ENCODE assay signal across 18 cellular contexts in the genomic region with DNA sequence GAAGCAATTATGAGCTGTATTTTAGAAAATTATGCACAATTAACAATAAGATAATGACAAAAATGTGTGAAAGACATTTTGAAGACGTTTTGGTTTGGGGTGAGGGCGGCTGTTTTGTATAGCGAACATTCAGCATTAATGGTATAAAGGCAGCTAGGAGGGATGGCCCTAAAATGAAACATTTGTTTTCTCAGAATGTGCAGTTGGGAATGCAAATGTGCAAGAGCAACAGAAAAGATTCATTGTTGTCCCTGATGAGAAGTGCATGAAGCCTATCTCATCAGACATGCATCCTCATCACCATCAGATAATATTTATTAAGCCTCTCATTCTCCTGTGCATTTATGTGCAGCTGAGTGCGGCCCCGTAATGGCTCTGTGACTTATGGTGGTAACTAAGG.
A peak's percentile ranks its signal among the peaks of the same experiment; 100 is the strongest.
DNase-seq lines count a peak whose midpoint lies in the region; ATAC-seq and TF ChIP-seq lines count a peak whose summit lies in the region.
"Had no signal": no experiment of that assay in that cellular context is flagged by ENCODE, and none has a peak within 500 bp of the region (broad histone marks: within the 10 kb centered on the region; RNA-seq: fewer than 3 reads in every experiment).

No MANE protein-coding gene starts in this region.

- peaks cover 72% of the 10 kb centered on the region for H3K4me1 Mint-ChIP-seq in nephron
- peaks cover 17 to 18% of the 10 kb centered on the region in 2 experiments for H3K4me1 Mint-ChIP-seq in H9
- H3K4me1 Mint-ChIP-seq: IgD-negative memory B cell had no signal

- H3K27ac ChIP-seq in H9 (ENCODE audit: insufficient read length, low read depth, low read length) = no peak overlapping the region
- H3K27ac ChIP-seq: C4-2B had no signal

- H3K27ac Mint-ChIP-seq in nephron = peak overlapping the region in 2 of 3 experiments; percentile 5
- no peak overlapping the region for H3K27ac Mint-ChIP-seq in H9
- H3K27ac Mint-ChIP-seq: CD4-positive, alpha-beta T cell; IgD-negative memory B cell had no signal

- no peak overlapping the region for H2BK120ac ChIP-seq in H9 (ENCODE audit: low read depth, low read length, poor library complexity, severe bottlenecking)

- H3K18ac ChIP-seq in H9 (ENCODE audit: insufficient read length, low read depth, low read length) = no peak overlapping the region

- no peak for ATAC-seq in GM19324 (IDR thresholded peaks at IDR 0.05; ENCODE audit: low FRiP score, unreplicated experiment)
- ATAC-seq: GM12878, HepG2 had no signal

- 0 out of 2 replicates have a peak, but pooled peaks cover 2% of the 10 kb centered on the region for H3K4me1 ChIP-seq in H9 (ENCODE audit: insufficient read depth, low read length)
- H3K4me1 ChIP-seq: HAP-1 had no signal

- H2AK5ac ChIP-seq in H9 (ENCODE audit: insufficient read length, low read length) = no peak overlapping the region

- TF ChIP-seq CTCF in nephron (IDR thresholded peaks at IDR 0.05; ENCODE audit: unreplicated experiment in 3 of 3) (no peak), H9 (conservative IDR thresholded peaks at IDR 0.05) (no peak)

- H3K9ac ChIP-seq in H9 (ENCODE audit: extremely low read depth, insufficient read length, low read length) = no peak overlapping the region

- DNase-seq in NCI-H526 treated with DMSO at 0.1 percent for 48 hours (lab: John Stamatoyannopoulos, UW) (peak; percentile 59), pons (ENCODE audit: low spot score) (peak; percentile 82), DMS 273 treated with DMSO at 0.1 percent for 48 hours (lab: John Stamatoyannopoulos, UW) (no peak), H9 (no peak), NCI-H2196 (lab: John Stamatoyannopoulos, UW; ENCODE audit: unreplicated experiment) (no peak)
- DNase-seq: ACHN; Calu3; CD4-positive, alpha-beta T cell; DMS53; DND-41; EL had no signal

- H2BK12ac ChIP-seq in H9 (ENCODE audit: insufficient read length, low read depth, low read length) = no peak overlapping the region

- H3K23ac ChIP-seq in H9 (ENCODE audit: insufficient read length, low read depth, low read length) = no peak overlapping the region

- H4K5ac ChIP-seq in H9 (ENCODE audit: insufficient read length, low read depth, low read length) = no peak overlapping the region

- H3K56ac ChIP-seq in H9 (ENCODE audit: insufficient read length, low read depth, low read length) = no peak overlapping the region

- H3T11ph ChIP-seq in H9 (ENCODE audit: low read length) = no peak overlapping the region

- no peaks in the 10 kb centered on the region for H3K79me1 ChIP-seq in H9 (ENCODE audit: insufficient read depth, low read depth, low read length, poor library complexity, severe bottlenecking)

- H2BK20ac ChIP-seq in H9 (ENCODE audit: low read depth, low read length, poor library complexity, severe bottlenecking) = no peak overlapping the region

- H4K20me1 ChIP-seq in H9 (ENCODE audit: control insufficient read depth, insufficient read depth, insufficient read length) = no peaks in the 10 kb centered on the region

- no peak overlapping the region for H3K14ac ChIP-seq in H9 (ENCODE audit: insufficient read depth, low read length)

- H3K9me3 ChIP-seq in H9 (ENCODE audit: control insufficient read depth, low read depth, low read length) = no peaks in the 10 kb centered on the region
- H3K9me3 ChIP-seq: HAP-1 had no signal

- H4K8ac ChIP-seq in H9 (replicated peaks; ENCODE audit: insufficient read length, low read depth, low read length) = no peak overlapping the region

- H2BK5ac ChIP-seq in H9 (ENCODE audit: insufficient read length, low read length) = no peak overlapping the region

- no peaks in the 10 kb centered on the region for H3K79me2 ChIP-seq in H9 (ENCODE audit: insufficient read depth, low read length)

- H4K91ac ChIP-seq in H9 (ENCODE audit: insufficient read length, low read depth, low read length) = no peak overlapping the region

- no peaks in the 10 kb centered on the region for H3K23me2 ChIP-seq in H9 (ENCODE audit: insufficient read length, low read depth, low read length, poor library complexity, severe bottlenecking)

- no peaks in the 10 kb centered on the region for H3K27me3 ChIP-seq in H9 (ENCODE audit: insufficient read depth, low read length)

- no peaks in the 10 kb centered on the region for H3K36me3 Mint-ChIP-seq in nephron (ENCODE audit: low read depth)
- no peaks in the 10 kb centered on the region for H3K36me3 Mint-ChIP-seq in H9 (ENCODE audit: insufficient read depth in 1 of 3, low read depth in 3 of 3)

- H3K4me3 Mint-ChIP-seq in nephron = no peak overlapping the region
- no peak overlapping the region for H3K4me3 Mint-ChIP-seq in H9
- H3K4me3 Mint-ChIP-seq: CD4-positive, alpha-beta T cell; IgD-negative memory B cell had no signal

- no CpG with 5 or more reads among the region's 5 CpGs for WGBS in H9 (ENCODE audit: extremely low coverage, insufficient read length, low lambda C conversion rate)

- H3K4me2 ChIP-seq in H9 (ENCODE audit: insufficient read depth, insufficient read length, low read length) = no peak overlapping the region

- no peak overlapping the region for H3K4ac ChIP-seq in H9 (ENCODE audit: low read depth, low read length)

- H2AFZ ChIP-seq in H9 (ENCODE audit: low read length) = no peak overlapping the region

- no peaks in the 10 kb centered on the region for H3K27me3 Mint-ChIP-seq in nephron (ENCODE audit: low read depth)
- no peaks in the 10 kb centered on the region for H3K27me3 Mint-ChIP-seq in H9 (ENCODE audit: low read depth)
- H3K27me3 Mint-ChIP-seq: CD4-positive, alpha-beta T cell; IgD-negative memory B cell had no signal

- no peak overlapping the region for H2BK15ac ChIP-seq in H9 (ENCODE audit: low read depth, low read length)

- no peaks in the 10 kb centered on the region for H3K9me3 Mint-ChIP-seq in nephron
- H3K9me3 Mint-ChIP-seq in H9 = no peaks in the 10 kb centered on the region
- H3K9me3 Mint-ChIP-seq: CD4-positive, alpha-beta T cell; IgD-negative memory B cell had no signal

Comparison
In these comparisons a context has a peak if more than half of its experiments do, and no peak if none do; other contexts are left out.
1. DNase-seq: peak in NCI-H526 treated with DMSO at 0.1 percent for 48 hours (single experiment) and pons (single experiment); none in DMS 273 treated with DMSO at 0.1 percent for 48 hours (single experiment), H9 (single experiment) and NCI-H2196 (single experiment).
2. H3K27ac Mint-ChIP-seq: peak in nephron (2 of 3); none in H9 (0 of 3).